Comparison of ENCODE assay signal across 22 cellular contexts in genomic region chr1:224505454-224506093, GRCh38.
DNase-seq lines count a peak whose midpoint lies in the region; ATAC-seq, FAIRE-seq and TF ChIP-seq lines count a peak whose summit lies in the region.
"Had no signal": no experiment of that assay in that cellular context is flagged by ENCODE, and none has a peak within 500 bp of the region (broad histone marks: within the 10 kb centered on the region; RNA-seq: fewer than 3 reads in every experiment).

No MANE protein-coding gene starts in this region.

- H3K4me2 ChIP-seq in HepG2 (ENCODE audit: low read depth, low read length): peak overlapping the region; percentile 21

- TF ChIP-seq EP300 in HepG2 (IDR thresholded peaks at IDR 0.05; ENCODE audit: low read depth in 2 of 2, low read length in 2 of 2): 0 out of 4 replicates have a peak, but pooled peaks of 1 of the 2 experiments have one; percentile 32
- no peak for TF ChIP-seq EP300 in HepG2 (CRISPR knock-in tag; IDR thresholded peaks at IDR 0.05; ENCODE audit: borderline replicate concordance)

- H3K27ac ChIP-seq in SJSA1: peak overlapping the region; percentile 76
- no peak overlapping the region for H3K27ac ChIP-seq in HepG2 (ENCODE audit: extremely low read length, insufficient read depth, low read length)
- H3K27ac ChIP-seq in gastrocnemius medialis: peak overlapping the region; percentile 46 to 82 (median 62)
- H3K27ac ChIP-seq: foreskin keratinocyte, spleen had no signal

- CTCF ChIA-PET in HepG2 (lab: Yijun Ruan, JAX; ENCODE audit: low intra/inter-chr PET ratio, low total read pairs): no interaction called here

- H2AFZ ChIP-seq in HepG2 (ENCODE audit: low read length): no peak overlapping the region

- H4K20me1 ChIP-seq in HepG2 (ENCODE audit: insufficient read depth, low read length): no peaks in the 10 kb centered on the region

- H3K9ac ChIP-seq in HepG2 (ENCODE audit: insufficient read depth, low read depth, low read length): no peak overlapping the region

- intact Hi-C loops in HepG2 (cut with micrococcal nuclease; ENCODE audit: unreplicated experiment) (no loop called here), gastrocnemius medialis (cut with DNase I; ENCODE audit: low total_unique reads) (loop anchor here (5.0 to 10.0 kb wide), 2 partner anchors 57 to 239 kb away; no protein-coding TSS in a partner anchor)

- WGBS in HepG2 (ENCODE audit: low lambda C conversion rate): 3% methylated on average over 3 of the region's 3 CpGs

- TF ChIP-seq RAD21 in HepG2 (CRISPR knock-in tag; IDR thresholded peaks at IDR 0.05): no peak

- H3K4me3 ChIP-seq in SJSA1: no peak overlapping the region
- H3K4me3 ChIP-seq in epithelial cell of esophagus (ENCODE audit: low read length): no peak overlapping the region
- peak overlapping the region in 1 of 3 experiments; percentile 24; a peak in 1 of 6 replicates for H3K4me3 ChIP-seq in HepG2 (replicated peaks in 1 of 3; ENCODE audit: insufficient read depth in 1 of 3, low read depth in 2 of 3, low read length in 3 of 3)
- H3K4me3 ChIP-seq in gastrocnemius medialis: no peak overlapping the region
- H3K4me3 ChIP-seq: spleen had no signal

- in situ Hi-C loops in HepG2 (cut with HindIII; ENCODE audit: extremely low pct_ligation_motif_present, low pct_unique_long_range_greater_than_20kb) (no loop called here), gastrocnemius medialis (cut with MboI; ENCODE audit: low sequenced_read_pairs in 4 of 4) (loop anchor here in 1 of 4 donors (5.0 kb wide), 1 partner anchor 132 kb away; no protein-coding TSS in a partner anchor)

- H3K79me2 ChIP-seq in HepG2 (ENCODE audit: insufficient read depth, low read length): no peaks in the 10 kb centered on the region

- TF ChIP-seq POLR2A in HepG2 (IDR thresholded peaks at IDR 0.05; ENCODE audit: insufficient read depth in 1 of 2, low read depth in 2 of 2, low read length in 2 of 2): no peak
- no peak for TF ChIP-seq POLR2A in gastrocnemius medialis (IDR thresholded peaks at IDR 0.05)

- H3K36me3 ChIP-seq in SJSA1 (no peaks in the 10 kb centered on the region), HepG2 (replicated peaks in 1 of 2; ENCODE audit: control insufficient read depth in 1 of 2, insufficient read depth in 2 of 2, low read length in 2 of 2) (no peaks in the 10 kb centered on the region), gastrocnemius medialis (no peaks in the 10 kb centered on the region)
- H3K36me3 ChIP-seq: spleen had no signal

- peaks cover 79% of the 10 kb centered on the region for H3K4me1 ChIP-seq in SJSA1 (replicated peaks)
- peaks cover 86% of the 10 kb centered on the region for H3K4me1 ChIP-seq in HepG2 (ENCODE audit: insufficient read depth, low read length)
- peaks cover 47 to 51% of the 10 kb centered on the region in 2 donors for H3K4me1 ChIP-seq in gastrocnemius medialis

- H3K27me3 ChIP-seq in SJSA1 (replicated peaks) (no peaks in the 10 kb centered on the region), HepG2 (ENCODE audit: control insufficient read depth in 1 of 2, insufficient read depth in 2 of 2, low read length in 2 of 2) (peaks cover 1 to 6% of the 10 kb centered on the region in 2 experiments; a peak in 2 of 5 replicates), gastrocnemius medialis (no peaks in the 10 kb centered on the region)
- H3K27me3 ChIP-seq: foreskin keratinocyte, spleen had no signal

- ATAC-seq in HepG2: no peak
- no peak for ATAC-seq in gastrocnemius medialis
- ATAC-seq in HG02759 (IDR thresholded peaks at IDR 0.05; ENCODE audit: unreplicated experiment): no peak
- no peak for ATAC-seq in GM21526 (IDR thresholded peaks at IDR 0.05; ENCODE audit: low FRiP score, unreplicated experiment)
- ATAC-seq: activated CD4-positive, alpha-beta T cell treated with anti-CD3 and anti-CD28 coated beads for 36 hours; stimulated activated effector memory CD8-positive, alpha-beta T cell treated with anti-CD3 and anti-CD28 coated beads, Interleukin-12 subunit alpha, Interleukin-12 subunit beta, amount 100 ng/mL, for 72 hours had no signal

- H3K9me3 ChIP-seq in SJSA1 (replicated peaks): no peaks in the 10 kb centered on the region
- H3K9me3 ChIP-seq in HepG2 (ENCODE audit: low read length): no peaks in the 10 kb centered on the region
- no peaks in the 10 kb centered on the region for H3K9me3 ChIP-seq in gastrocnemius medialis
- H3K9me3 ChIP-seq: spleen had no signal

- POLR2A ChIA-PET in HepG2 (lab: Yijun Ruan, JAX): no interaction called here

- BruUV-seq in HepG2 (replicated peaks; lab: Mats Ljungman, UMichigan): no TSS peak

- TF ChIP-seq CTCF in epithelial cell of esophagus (IDR thresholded peaks at IDR 0.05; ENCODE audit: insufficient read depth, low read depth, low read length, missing control alignments) (no peak), HepG2 (CRISPR knock-in tag; IDR thresholded peaks at IDR 0.05) (no peak), gastrocnemius medialis (IDR thresholded peaks at IDR 0.05 in 4 of 5, conservative IDR thresholded peaks at IDR 0.05 in 1 of 5) (no peak)

- DNase-seq in SJSA1 (ENCODE audit: low read depth in 1 of 2, low spot score in 2 of 2) (no peak), epithelial cell of esophagus (ENCODE audit: low read depth) (peak; percentile 20), HepG2 (ENCODE audit: low spot score) (no peak), gastrocnemius medialis (no peak), iPS-NIHi7 (ENCODE audit: extremely low spot score) (no peak), T-helper 2 cell (no peak)
- DNase-seq: activated CD4-positive, alpha-beta T cell treated with anti-CD3 and anti-CD28 coated beads for 36 hours; activated naive CD8-positive, alpha-beta T cell treated with anti-CD3 and anti-CD28 coated beads for 36 hours; activated T-cell treated with anti-CD3 and anti-CD28 coated beads for 4 hours; C1 segment of cervical spinal cord; cerebellar nuclear complex; DND-41; HCEC 1CT; naive B cell; NCI-H1092 treated with DMSO at 0.1 percent for 48 hours; NCI-H1930; NCI-H446; spleen had no signal

- no peak for FAIRE-seq in HepG2 (lab: Jason Lieb, UNC)

TF ChIP-seq in HepG2, 621 proteins besides CTCF, POLR2A, EP300 and RAD21 (continues in another document):
- no peak for TF ChIP-seq NAIF1 (CRISPR knock-in tag; IDR thresholded peaks at IDR 0.05; ENCODE audit: borderline replicate concordance)
- TF ChIP-seq ZNF556 (CRISPR knock-in tag; IDR thresholded peaks at IDR 0.05; ENCODE audit: borderline replicate concordance): no peak
- 0 out of 4 replicates have a peak, but pooled peaks of 1 of the 2 experiments have one; percentile 33 for TF ChIP-seq NR2F1 (CRISPR knock-in tag; IDR thresholded peaks at IDR 0.05)
- no peak for TF ChIP-seq ZBTB26 (CRISPR knock-in tag; IDR thresholded peaks at IDR 0.05; ENCODE audit: borderline replicate concordance)
- TF ChIP-seq ZBTB37 (CRISPR knock-in tag; IDR thresholded peaks at IDR 0.05): peak; percentile 46; the same call in 1 of the 2 replicates
